Comparison of ENCODE assay signal across 21 cellular contexts in genomic region chr7:147332988-147333387, GRCh38.
"Had no signal": no experiment of that assay in that cellular context is flagged by ENCODE, and none has a peak within 500 bp of the region (broad histone marks: within the 10 kb centered on the region; RNA-seq: fewer than 3 reads in every experiment).

No MANE protein-coding gene starts in this region.

- DNase-seq: activated B cell treated with CpG ODN at 0.5 μM for 24 hours; activated CD4-positive, alpha-beta T cell treated with anti-CD3 and anti-CD28 coated beads for 36 hours; activated CD4-positive, alpha-beta T cell treated with anti-CD3 and anti-CD28 coated beads, Interleukin-2, amount 50 U/mL, for 48 hours; activated CD8-positive, alpha-beta memory T cell treated with anti-CD3 and anti-CD28 coated beads, Interleukin-2, amount 50 U/mL, for 48 hours; activated naive CD4-positive, alpha-beta T cell; activated T-cell treated with anti-CD3 and anti-CD28 coated beads, Interleukin-2, amount 50 U/mL, for 4 hours; adrenal gland; brain microvascular endothelial cell; central memory CD4-positive, alpha-beta T cell; colonic mucosa; endodermal cell; esophagus squamous epithelium; foreskin fibroblast; natural killer cell; retina; spleen; stimulated activated CD4-positive, alpha-beta T cell treated with anti-CD3 and anti-CD28 coated beads, Interleukin-4, amount 100 ng/mL, for 1 hour; stimulated activated naive CD4-positive, alpha-beta T cell treated with Interleukin-2 at 50 U/mL for 16 hours; T1000; thyroid gland; upper lobe of right lung had no signal
